Comparison of ENCODE assay signal across 14 cellular contexts in the genomic region with DNA sequence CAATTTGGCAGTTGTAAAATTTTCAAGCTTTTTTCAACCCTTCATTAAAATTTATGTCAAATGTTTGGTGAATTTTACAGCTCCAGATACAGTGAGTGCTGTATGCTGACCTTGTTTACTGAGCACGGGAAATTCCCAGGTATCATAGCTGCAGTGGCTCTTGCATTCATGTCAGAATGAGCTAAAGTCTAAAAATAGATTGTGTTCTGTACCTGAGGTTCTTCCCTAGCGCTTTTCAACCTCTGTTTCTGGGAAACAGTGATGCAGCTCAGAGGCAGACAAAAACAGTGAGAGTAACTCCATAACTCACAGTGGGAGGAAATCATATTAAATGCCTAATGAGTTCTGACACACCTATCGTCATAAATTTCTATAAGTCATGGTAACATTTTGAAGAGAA.
A peak's percentile ranks its signal among the peaks of the same experiment; 100 is the strongest.
DNase-seq lines count a peak whose midpoint lies in the region; ATAC-seq, FAIRE-seq and TF ChIP-seq lines count a peak whose summit lies in the region.
"Had no signal": no experiment of that assay in that cellular context is flagged by ENCODE, and none has a peak within 500 bp of the region (broad histone marks: within the 10 kb centered on the region; RNA-seq: fewer than 3 reads in every experiment).

No MANE protein-coding gene starts in this region.

- FAIRE-seq in islet of Langerhans (lab: Jason Lieb, UNC): peak; percentile 100
- FAIRE-seq: frontal cortex, GM18507 had no signal

- no peaks in the 10 kb centered on the region for H3K36me3 Mint-ChIP-seq in activated T-cell treated with anti-CD3 and anti-CD28 coated beads, Interleukin-2, amount 50 U/mL, for 72 hours (ENCODE audit: insufficient read depth in 2 of 2)
- no peaks in the 10 kb centered on the region for H3K36me3 Mint-ChIP-seq in osteocyte (ENCODE audit: unreplicated experiment)
- H3K36me3 Mint-ChIP-seq in glutamatergic neuron (ENCODE audit: unreplicated experiment): no peaks in the 10 kb centered on the region

- peaks cover 0 to 9% of the 10 kb centered on the region in 2 donors for H3K9me3 Mint-ChIP-seq in activated T-cell treated with anti-CD3 and anti-CD28 coated beads, Interleukin-2, amount 50 U/mL, for 72 hours
- no peaks in the 10 kb centered on the region for H3K9me3 Mint-ChIP-seq in osteocyte (ENCODE audit: unreplicated experiment)
- no peaks in the 10 kb centered on the region for H3K9me3 Mint-ChIP-seq in glutamatergic neuron (ENCODE audit: unreplicated experiment)

- TF ChIP-seq CTCF in osteocyte (IDR thresholded peaks at IDR 0.05) (no peak), glutamatergic neuron (IDR thresholded peaks at IDR 0.05; ENCODE audit: partially characterized antibody, unreplicated experiment) (no peak)

- H3K4me3 Mint-ChIP-seq in activated T-cell treated with anti-CD3 and anti-CD28 coated beads, Interleukin-2, amount 50 U/mL, for 72 hours: no peak overlapping the region
- H3K4me3 Mint-ChIP-seq in osteocyte (ENCODE audit: unreplicated experiment): no peak overlapping the region
- no peak overlapping the region for H3K4me3 Mint-ChIP-seq in glutamatergic neuron (ENCODE audit: unreplicated experiment)

- H3K27ac Mint-ChIP-seq in activated T-cell treated with anti-CD3 and anti-CD28 coated beads, Interleukin-2, amount 50 U/mL, for 72 hours: no peak overlapping the region
- no peak overlapping the region for H3K27ac Mint-ChIP-seq in osteocyte (ENCODE audit: unreplicated experiment)
- H3K27ac Mint-ChIP-seq in glutamatergic neuron (ENCODE audit: unreplicated experiment): no peak overlapping the region

- DNase-seq in NCI-H510A (lab: John Stamatoyannopoulos, UW) (peak; percentile 3), osteocyte (ENCODE audit: extremely low spot score, unreplicated experiment) (no peak), SW480 (ENCODE audit: low spot score) (no peak), glutamatergic neuron (no peak)
- no peak for DNase-seq in activated T-cell treated with anti-CD3 and anti-CD28 coated beads, Interleukin-2, amount 50 U/mL, for 72 hours
- DNase-seq: colonic mucosa, NCI-H1930, RPMI8226, thyroid gland had no signal

- peak; percentile 63 for ATAC-seq in GM18867 (IDR thresholded peaks at IDR 0.05; ENCODE audit: unreplicated experiment)
- ATAC-seq in HG02623 (IDR thresholded peaks at IDR 0.05; ENCODE audit: unreplicated experiment): peak; percentile 86
- no peak for ATAC-seq in activated T-cell treated with anti-CD3 and anti-CD28 coated beads, Interleukin-2, amount 50 U/mL, for 72 hours (replicated peaks in 1 of 2)

- H3K4me1 Mint-ChIP-seq in activated T-cell treated with anti-CD3 and anti-CD28 coated beads, Interleukin-2, amount 50 U/mL, for 72 hours (ENCODE audit: low read depth): no peaks in the 10 kb centered on the region
- H3K4me1 Mint-ChIP-seq in osteocyte (ENCODE audit: unreplicated experiment): no peaks in the 10 kb centered on the region
- no peaks in the 10 kb centered on the region for H3K4me1 Mint-ChIP-seq in glutamatergic neuron (ENCODE audit: low read depth, unreplicated experiment)

- H3K27me3 Mint-ChIP-seq in activated T-cell treated with anti-CD3 and anti-CD28 coated beads, Interleukin-2, amount 50 U/mL, for 72 hours (ENCODE audit: low read depth): no peaks in the 10 kb centered on the region
- H3K27me3 Mint-ChIP-seq in osteocyte (ENCODE audit: unreplicated experiment) (no peaks in the 10 kb centered on the region), glutamatergic neuron (ENCODE audit: unreplicated experiment) (no peaks in the 10 kb centered on the region)

Comparison
In these comparisons a context has a peak if more than half of its experiments do, and no peak if none do; other contexts are left out.
1. ATAC-seq: peak in GM18867 (single experiment) and HG02623 (single experiment); none in activated T-cell treated with anti-CD3 and anti-CD28 coated beads, Interleukin-2, amount 50 U/mL, for 72 hours (0 of 2).